Comparison of ENCODE assay signal across 12 cellular contexts in the genomic region with DNA sequence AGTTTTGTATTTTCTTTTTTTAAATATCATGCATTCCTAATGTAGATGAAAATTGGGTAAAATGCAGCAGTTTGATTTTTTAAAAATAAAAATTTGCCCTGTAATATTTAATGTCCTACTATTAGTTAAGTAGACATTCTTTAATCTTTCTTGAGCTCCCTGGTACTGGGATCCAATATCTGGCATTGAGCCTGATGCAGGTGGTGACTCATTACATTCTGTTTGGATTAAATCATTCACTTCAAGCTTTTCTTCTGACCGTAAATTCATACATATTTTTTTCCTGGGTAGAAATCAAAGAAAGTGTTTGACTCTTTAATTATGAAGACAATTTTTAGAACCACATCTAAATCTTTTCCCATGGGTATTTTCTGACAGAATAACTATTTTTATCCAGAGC.
A peak's percentile ranks its signal among the peaks of the same experiment; 100 is the strongest.
DNase-seq lines count a peak whose midpoint lies in the region; ATAC-seq and TF ChIP-seq lines count a peak whose summit lies in the region.
"Had no signal": no experiment of that assay in that cellular context is flagged by ENCODE, and none has a peak within 500 bp of the region (broad histone marks: within the 10 kb centered on the region; RNA-seq: fewer than 3 reads in every experiment).

No MANE protein-coding gene starts in this region.

- TF ChIP-seq CTCF in cardiac fibroblast (IDR thresholded peaks at IDR 0.05; ENCODE audit: low read depth, low read length) (no peak), hepatocyte (IDR thresholded peaks at IDR 0.05; ENCODE audit: poor library complexity) (no peak)

- H3K79me2 ChIP-seq in mesendoderm (ENCODE audit: control insufficient read depth, insufficient read depth, low read length) (no peaks in the 10 kb centered on the region), hepatocyte (no peaks in the 10 kb centered on the region)

- H3K4me1 ChIP-seq in mesendoderm (ENCODE audit: control insufficient read depth, low read depth, low read length) (no peaks in the 10 kb centered on the region), hepatocyte (ENCODE audit: insufficient read depth) (no peaks in the 10 kb centered on the region)
- H3K4me1 ChIP-seq: ascending aorta, neural progenitor cell had no signal

- H3K56ac ChIP-seq in mesendoderm (ENCODE audit: low read length), result no peak overlapping the region

- no peaks in the 10 kb centered on the region for H3K36me3 ChIP-seq in mesendoderm (ENCODE audit: control insufficient read depth, insufficient read depth, low read length)
- no peaks in the 10 kb centered on the region for H3K36me3 ChIP-seq in hepatocyte (replicated peaks; ENCODE audit: insufficient read depth, low read depth)
- H3K36me3 ChIP-seq: ascending aorta, neural progenitor cell had no signal

- H4K8ac ChIP-seq in mesendoderm (ENCODE audit: low read depth, low read length), result no peak overlapping the region

- H2BK5ac ChIP-seq in mesendoderm (ENCODE audit: low read length), result no peak overlapping the region

- no peak for ATAC-seq in activated CD4-positive, CD25-positive, alpha-beta regulatory T cell treated with anti-CD3 and anti-CD28 coated beads, Interleukin-2, amount 50 U/mL, for 24 hours
- ATAC-seq: CD8-positive, alpha-beta T cell had no signal

- no peak overlapping the region for H3K4ac ChIP-seq in mesendoderm (ENCODE audit: low read depth, low read length)

- no peak overlapping the region for H3K18ac ChIP-seq in mesendoderm (ENCODE audit: low read length)

- no CpG with 5 or more reads among the region's 1 CpG for WGBS in mesendoderm (ENCODE audit: extremely low coverage, insufficient coverage, low lambda C conversion rate)
- 87% methylated on average over 1 of the region's 1 CpG for WGBS in hepatocyte (ENCODE audit: low lambda C conversion rate, missing lambda C conversion rate)

- H3K9me3 ChIP-seq in hepatocyte (ENCODE audit: low read depth), result no peaks in the 10 kb centered on the region
- H3K9me3 ChIP-seq: ascending aorta had no signal

- peak; percentile 85 for DNase-seq in Daoy (ENCODE audit: low read depth)
- peak; percentile 90 for DNase-seq in NCI-H226
- DNase-seq in cardiac fibroblast (ENCODE audit: low read depth in 2 of 2), result peak; percentile 19 to 56
- peak; percentile 3 for DNase-seq in mesendoderm
- no peak for DNase-seq in ecto neural progenitor cell (ENCODE audit: low spot score)
- DNase-seq in activated CD4-positive, alpha-beta T cell treated with anti-CD3 and anti-CD28 coated beads for 4 hours, result no peak
- DNase-seq in hepatocyte (ENCODE audit: low spot score), result no peak
- DNase-seq: CD8-positive, alpha-beta T cell; Right ventricle myocardium superior had no signal

- H2BK15ac ChIP-seq in mesendoderm (replicated peaks; ENCODE audit: low read depth), result no peak overlapping the region

- no peaks in the 10 kb centered on the region for H3K79me1 ChIP-seq in mesendoderm (ENCODE audit: low read length)

- H3K23ac ChIP-seq in mesendoderm (ENCODE audit: low read length), result no peak overlapping the region

- H3K27me3 ChIP-seq in mesendoderm (ENCODE audit: insufficient read depth, low read length, poor library complexity) (no peaks in the 10 kb centered on the region), hepatocyte (no peaks in the 10 kb centered on the region)
- H3K27me3 ChIP-seq: ascending aorta, neural progenitor cell had no signal

- no peak overlapping the region for H4K5ac ChIP-seq in mesendoderm (ENCODE audit: low read length)

- H3K4me2 ChIP-seq in mesendoderm (ENCODE audit: low read length), result no peak overlapping the region
- no peak overlapping the region for H3K4me2 ChIP-seq in hepatocyte
- H3K4me2 ChIP-seq: neural progenitor cell had no signal

- H2AFZ ChIP-seq in hepatocyte, result no peak overlapping the region
- H2AFZ ChIP-seq: neural progenitor cell had no signal

- H3K4me3 ChIP-seq in cardiac fibroblast (replicated peaks in 1 of 2; ENCODE audit: low read depth in 2 of 2, low read length in 2 of 2) (no peak overlapping the region), mesendoderm (ENCODE audit: low read length) (no peak overlapping the region), hepatocyte (no peak overlapping the region)
- H3K4me3 ChIP-seq: ascending aorta, neural progenitor cell had no signal

- no peak overlapping the region for H2BK120ac ChIP-seq in mesendoderm (ENCODE audit: low read depth, low read length)

- no peak overlapping the region for H3K27ac ChIP-seq in mesendoderm (ENCODE audit: low read depth, low read length)
- H3K27ac ChIP-seq in hepatocyte, result no peak overlapping the region
- H3K27ac ChIP-seq: ascending aorta, neural progenitor cell had no signal

- H4K20me1 ChIP-seq in hepatocyte (ENCODE audit: insufficient read depth, poor library complexity, severe bottlenecking), result no peaks in the 10 kb centered on the region

- H3K9ac ChIP-seq in mesendoderm (ENCODE audit: low read length), result no peak overlapping the region
- H3K9ac ChIP-seq: neural progenitor cell had no signal

- H3K9me2 ChIP-seq in hepatocyte (replicated peaks; ENCODE audit: insufficient read depth), result no peaks in the 10 kb centered on the region

- H2AK5ac ChIP-seq in mesendoderm (ENCODE audit: low read length), result no peak overlapping the region

Comparison
In these comparisons a context has a peak if more than half of its experiments do, and no peak if none do; other contexts are left out.
1. DNase-seq: peak in Daoy (single experiment), NCI-H226 (single experiment), cardiac fibroblast (2 of 2) and mesendoderm (single experiment); none in ecto neural progenitor cell (single experiment), activated CD4-positive, alpha-beta T cell treated with anti-CD3 and anti-CD28 coated beads for 4 hours (0 of 2) and hepatocyte (single experiment).